In the genomic region with DNA sequence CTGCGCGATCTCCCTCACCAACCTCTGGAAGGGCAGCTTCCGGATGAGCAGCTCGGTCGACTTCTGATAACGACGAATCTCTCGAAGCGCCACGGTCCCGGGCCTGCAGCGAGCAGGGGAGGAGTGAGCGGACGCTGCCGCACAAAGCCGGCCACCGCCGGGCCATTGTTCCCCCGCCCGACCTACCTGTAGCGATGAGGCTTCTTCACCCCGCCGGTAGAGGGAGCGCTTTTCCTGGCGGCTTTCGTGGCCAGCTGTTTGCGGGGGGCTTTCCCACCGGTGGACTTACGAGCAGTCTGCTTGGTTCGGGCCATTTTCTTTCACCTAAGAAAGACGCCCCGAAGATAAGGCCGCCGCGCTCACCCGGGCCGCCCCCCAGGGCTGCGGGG, we compare ENCODE assay signal across 8 cellular contexts. TPM values are rescaled to one million over a fixed set of nuclear protein-coding genes. Genes with fewer than 3 reads are reported as not detected.
A peak's percentile ranks its signal among the peaks of the same experiment; 100 is the strongest.
DNase-seq lines count a peak whose midpoint lies in the region; ATAC-seq, FAIRE-seq and TF ChIP-seq lines count a peak whose summit lies in the region.

No MANE protein-coding gene starts in this region.

- peak; percentile 56 for DNase-seq in T follicular helper cell (ENCODE audit: low read depth)
- no peak for DNase-seq in endothelial cell of umbilical vein (ENCODE audit: low read depth, low spot score)
- DNase-seq in nephron progenitor cell = peak; percentile 50
- no peak for DNase-seq in OCI-M2 (lab: John Stamatoyannopoulos, UW; ENCODE audit: unreplicated experiment)
- no peak for DNase-seq in medulla oblongata (ENCODE audit: extremely low spot score)

- H3K4me3 ChIP-seq in ACC112 (ENCODE audit: low read depth, low read length) = peak overlapping the region; percentile 89
- H3K4me3 ChIP-seq in endothelial cell of umbilical vein (replicated peaks in 1 of 3; ENCODE audit: insufficient read depth in 1 of 3, low read depth in 1 of 3, low read length in 3 of 3) = peak overlapping the region; percentile 61 to 87 (median 72)

- intact Hi-C loops in endothelial cell of umbilical vein (cut with micrococcal nuclease) = loop anchor here (1.0 to 10.0 kb wide), 4 partner anchors 48 to 226 kb away; a partner anchor contains a TSS

- CTCF ChIA-PET in endothelial cell of umbilical vein (lab: Charles Lee) = interaction anchor here (0.9 to 1.7 kb wide), 4 partner anchors 36 to 99 kb away, joined by 3 to 10 read pairs (median 5); a partner anchor contains a TSS

- H3K36me3 Mint-ChIP-seq in nephron progenitor cell (ENCODE audit: low read depth) = peaks cover 36% of the 10 kb centered on the region

- no peaks in the 10 kb centered on the region for H3K9me1 ChIP-seq in endothelial cell of umbilical vein (replicated peaks; ENCODE audit: control insufficient read depth, extremely low read depth, insufficient read depth, low read length)

- H3K4me2 ChIP-seq in endothelial cell of umbilical vein (ENCODE audit: insufficient read depth, low read length) = peak overlapping the region; percentile 73

- H3K4me1 ChIP-seq in ACC112 (ENCODE audit: control insufficient read depth, insufficient read depth, low read length, unreplicated experiment) (peaks cover 23% of the 10 kb centered on the region), endothelial cell of umbilical vein (ENCODE audit: control insufficient read depth, extremely low read depth, insufficient read depth, low read length) (peaks cover 20% of the 10 kb centered on the region)

- no peaks in the 10 kb centered on the region for H3K27me3 ChIP-seq in ACC112 (ENCODE audit: insufficient read depth, low read length)
- no peaks in the 10 kb centered on the region for H3K27me3 ChIP-seq in endothelial cell of umbilical vein (ENCODE audit: control insufficient read depth in 2 of 2, insufficient read depth in 2 of 2, low read length in 2 of 2)

- peak overlapping the region; percentile 94 for H3K4me3 Mint-ChIP-seq in nephron progenitor cell

- FAIRE-seq in endothelial cell of umbilical vein (lab: Jason Lieb, UNC) = no peak

- H3K27ac ChIP-seq in ACC112 (ENCODE audit: low read depth, low read length) = peak overlapping the region; percentile 99
- peak overlapping the region; percentile 93 for H3K27ac ChIP-seq in endothelial cell of umbilical vein (ENCODE audit: insufficient read depth, low read depth, low read length)

- peak overlapping the region; percentile 95 for H3K9ac ChIP-seq in endothelial cell of umbilical vein (replicated peaks; ENCODE audit: extremely low read depth, insufficient read depth, low read length)

- H4K20me1 ChIP-seq in endothelial cell of umbilical vein (replicated peaks; ENCODE audit: control insufficient read depth, extremely low read depth, insufficient read depth, low read length) = peaks cover 6% of the 10 kb centered on the region

- TF ChIP-seq POLR2A in endothelial cell of umbilical vein (IDR thresholded peaks at IDR 0.05; ENCODE audit: low read depth, low read length) = no peak

- H3K27me3 Mint-ChIP-seq in nephron progenitor cell (ENCODE audit: low read depth, poor library complexity) = peaks cover 5% of the 10 kb centered on the region

- H3K4me1 Mint-ChIP-seq in nephron progenitor cell = peaks cover 59% of the 10 kb centered on the region

- peaks cover 11% of the 10 kb centered on the region for H3K9me3 Mint-ChIP-seq in nephron progenitor cell

- peak overlapping the region; percentile 92 for H3K27ac Mint-ChIP-seq in nephron progenitor cell

- H3K79me2 ChIP-seq in ACC112 (ENCODE audit: control insufficient read depth, insufficient read depth, low read length, unreplicated experiment) = peaks cover 28% of the 10 kb centered on the region
- peaks cover 18% of the 10 kb centered on the region for H3K79me2 ChIP-seq in endothelial cell of umbilical vein (ENCODE audit: control insufficient read depth, insufficient read depth, low read length)

- POLR2A ChIA-PET in endothelial cell of umbilical vein (lab: Charles Lee) = interaction anchor here (0.6 kb wide), 1 partner anchor 93 kb away, joined by 3 read pairs; no protein-coding TSS in a partner anchor

- peak; percentile 1 for ATAC-seq in HG03159 (IDR thresholded peaks at IDR 0.05; ENCODE audit: unreplicated experiment)

- dilution Hi-C loops in endothelial cell of umbilical vein (cut with MboI; ENCODE audit: extremely low pct_ligation_motif_present, low sequenced_read_pairs) = no loop called here

- peak; percentile 75 for TF ChIP-seq CTCF in GM12873 (IDR thresholded peaks at IDR 0.05; ENCODE audit: insufficient read depth, low read depth, low read length, missing control alignments)
- peak; percentile 47 to 62 for TF ChIP-seq CTCF in endothelial cell of umbilical vein (IDR thresholded peaks at IDR 0.05; ENCODE audit: extremely low read depth in 1 of 2, insufficient read depth in 1 of 2, low read depth in 1 of 2, low read length in 2 of 2)
- peak; percentile 48 for TF ChIP-seq CTCF in nephron progenitor cell (IDR thresholded peaks at IDR 0.05)

- no peaks in the 10 kb centered on the region for H3K9me3 ChIP-seq in endothelial cell of umbilical vein (replicated peaks; ENCODE audit: control insufficient read depth, insufficient read depth, low read length)

- H3K36me3 ChIP-seq in ACC112 (ENCODE audit: insufficient read depth, low read length) = peaks cover 28% of the 10 kb centered on the region
- peaks cover 14 to 16% of the 10 kb centered on the region in 2 experiments for H3K36me3 ChIP-seq in endothelial cell of umbilical vein (ENCODE audit: control insufficient read depth in 2 of 2, extremely low read depth in 1 of 2, insufficient read depth in 2 of 2, low read length in 2 of 2)

- BruUV-seq in endothelial cell of umbilical vein (replicated peaks; lab: Mats Ljungman, UMichigan) = no TSS peak

- H2AFZ ChIP-seq in ACC112 (ENCODE audit: low read length, unreplicated experiment) = no peak overlapping the region
- H2AFZ ChIP-seq in endothelial cell of umbilical vein (ENCODE audit: low read depth, low read length) = no peak overlapping the region

TF ChIP-seq in endothelial cell of umbilical vein, 7 proteins besides CTCF, POLR2A, EP300 and RAD21:
- TF ChIP-seq POLR2AphosphoS5 (IDR thresholded peaks at IDR 0.05; ENCODE audit: insufficient read depth, low read depth, low read length) = no peak

RNA-seq across cellular contexts. Expression of a gene that starts 5.8 kb away (rescaled TPM):
- 23.2 and 25.9 TPM in 2 replicates for total RNA-seq in endothelial cell of umbilical vein
- 16.0 and 18.0 TPM in 2 replicates for polyA plus RNA-seq in endothelial cell of umbilical vein
- polyA plus RNA-seq in endothelial cell of umbilical vein (2011; cell fraction: cytosol; rRNA removed) = 11.7 and 12.6 TPM in 2 replicates
- polyA plus RNA-seq in endothelial cell of umbilical vein (2011; cell fraction: nucleus; rRNA removed) = 36.1 and 39.0 TPM in 2 replicates
- 12.7 and 14.2 TPM in 2 replicates for polyA plus RNA-seq in endothelial cell of umbilical vein (2012)
- polyA minus RNA-seq in endothelial cell of umbilical vein = 29.5 and 43.8 TPM in 2 replicates
- polyA minus RNA-seq in endothelial cell of umbilical vein (2011; cell fraction: cytosol; rRNA and poly(A)+ RNA removed) = 8.2 TPM
- 62.6 and 83.0 TPM in 2 replicates for polyA minus RNA-seq in endothelial cell of umbilical vein (2011; cell fraction: nucleus; rRNA and poly(A)+ RNA removed)

RNA-seq across cellular contexts. Expression of a gene that starts 13.9 kb away (rescaled TPM):
- total RNA-seq in endothelial cell of umbilical vein = 45.8 and 47.0 TPM in 2 replicates
- 63.7 and 90.1 TPM in 2 replicates for polyA plus RNA-seq in endothelial cell of umbilical vein
- 28.3 and 34.9 TPM in 2 replicates for polyA plus RNA-seq in endothelial cell of umbilical vein (2011; cell fraction: cytosol; rRNA removed)
- polyA plus RNA-seq in endothelial cell of umbilical vein (2011; cell fraction: nucleus; rRNA removed) = 29.7 and 38.8 TPM in 2 replicates
- polyA plus RNA-seq in endothelial cell of umbilical vein (2012) = 30.9 and 56.4 TPM in 2 replicates
- polyA minus RNA-seq in endothelial cell of umbilical vein = 14.1 and 22.7 TPM in 2 replicates
- polyA minus RNA-seq in endothelial cell of umbilical vein (2011; cell fraction: cytosol; rRNA and poly(A)+ RNA removed) = 30.7 TPM
- 6.7 and 12.7 TPM in 2 replicates for polyA minus RNA-seq in endothelial cell of umbilical vein (2011; cell fraction: nucleus; rRNA and poly(A)+ RNA removed)

RNA-seq across cellular contexts. Expression of a gene that starts 57.6 kb away (rescaled TPM):
- total RNA-seq in endothelial cell of umbilical vein = 4.1 and 4.2 TPM in 2 replicates
- 6.5 and 6.7 TPM in 2 replicates for polyA plus RNA-seq in endothelial cell of umbilical vein
- 1.7 and 3.7 TPM in 2 replicates for polyA plus RNA-seq in endothelial cell of umbilical vein (2011; cell fraction: cytosol; rRNA removed)
- 4.0 TPM in 2 replicates for polyA plus RNA-seq in endothelial cell of umbilical vein (2011; cell fraction: nucleus; rRNA removed)
- 1.6 and 9.5 TPM in 2 replicates for polyA plus RNA-seq in endothelial cell of umbilical vein (2012)
- 2.7 and 6.3 TPM in 2 replicates for polyA minus RNA-seq in endothelial cell of umbilical vein
- 22.3 TPM for polyA minus RNA-seq in endothelial cell of umbilical vein (2011; cell fraction: cytosol; rRNA and poly(A)+ RNA removed)
- 3.8 and 4.4 TPM in 2 replicates for polyA minus RNA-seq in endothelial cell of umbilical vein (2011; cell fraction: nucleus; rRNA and poly(A)+ RNA removed)

Comparison
In these comparisons a context has a peak if more than half of its experiments do, and no peak if none do; other contexts are left out.
1. DNase-seq: peak in T follicular helper cell (single experiment) and nephron progenitor cell (single experiment); none in endothelial cell of umbilical vein (single experiment), OCI-M2 (single experiment) and medulla oblongata (single experiment).
2. Peak in every context shown above with its lines, with median percentiles within 50 percentile points of each other: CTCF ChIP-seq.